Comparison of ENCODE assay signal across 8 cellular contexts in genomic region chr4:152014280-152014679, GRCh38.
DNase-seq lines count a peak whose midpoint lies in the region; ATAC-seq and TF ChIP-seq lines count a peak whose summit lies in the region.

No MANE protein-coding gene starts in this region.

- peak overlapping the region; percentile 14 to 56 for H3K4me3 Mint-ChIP-seq in CD14-positive monocyte
- no peak overlapping the region for H3K4me3 Mint-ChIP-seq in endodermal cell

- intact Hi-C loops in CD14-positive monocyte (cut with micrococcal nuclease): no loop called here
- intact Hi-C loops in lower lobe of right lung (cut with DNase I): no loop called here
- intact Hi-C loops in uterus (cut with DNase I; ENCODE audit: low total_unique reads): no loop called here

- H3K27me3 Mint-ChIP-seq in CD14-positive monocyte (ENCODE audit: low read depth in 3 of 3) (peaks cover 1 to 11% (median 8%) of the 10 kb centered on the region in 3 donors), endodermal cell (ENCODE audit: insufficient read depth) (peaks cover 89% of the 10 kb centered on the region)

- H3K4me1 ChIP-seq in lower lobe of right lung (no peaks in the 10 kb centered on the region), endodermal cell (ENCODE audit: control insufficient read depth, insufficient read depth, low read length) (no peaks in the 10 kb centered on the region), uterus (no peaks in the 10 kb centered on the region)

- ATAC-seq in GM21360 (IDR thresholded peaks at IDR 0.05; ENCODE audit: unreplicated experiment) (peak; percentile 77), HG03565 (IDR thresholded peaks at IDR 0.05; ENCODE audit: unreplicated experiment) (peak; percentile 85), lower lobe of right lung (no peak)

- peaks cover 0 to 8% (median 3%) of the 10 kb centered on the region in 7 donors for H3K9me3 Mint-ChIP-seq in CD14-positive monocyte
- peaks cover 13% of the 10 kb centered on the region for H3K9me3 Mint-ChIP-seq in endodermal cell

- H3K27ac ChIP-seq in lower lobe of right lung (no peak overlapping the region), endodermal cell (ENCODE audit: low read depth, low read length) (no peak overlapping the region), uterus (no peak overlapping the region)

- WGBS in endodermal cell (ENCODE audit: insufficient coverage in 1 of 2, insufficient read length in 1 of 2), 2 experiments: 76 to 90% methylated on average over 2 to 3 of the region's 3 CpGs

- H3K4me1 Mint-ChIP-seq in CD14-positive monocyte (peaks cover 27% of the 10 kb centered on the region), endodermal cell (peaks cover 3% of the 10 kb centered on the region)

- H3K4me3 ChIP-seq in lower lobe of right lung (no peak overlapping the region), endodermal cell (ENCODE audit: low read length) (no peak overlapping the region), uterus (no peak overlapping the region)

- no peak for DNase-seq in CD14-positive monocyte (ENCODE audit: low spot score)
- DNase-seq in activated effector memory CD4-positive, alpha-beta T cell treated with Interleukin-2 at 50 U/mL for 16 hours: peak; percentile 28
- DNase-seq in lower lobe of right lung: no peak
- no peak for DNase-seq in endodermal cell
- no peak for DNase-seq in uterus
- DNase-seq in HuH-7 (ENCODE audit: low spot score): no peak

- H3K36me3 ChIP-seq in lower lobe of right lung (no peaks in the 10 kb centered on the region), endodermal cell (ENCODE audit: control insufficient read depth, insufficient read depth, low read length) (no peaks in the 10 kb centered on the region), uterus (no peaks in the 10 kb centered on the region)

- H3K9ac ChIP-seq in endodermal cell (ENCODE audit: extremely low read depth, low read length, poor library complexity, severe bottlenecking): no peak overlapping the region

- TF ChIP-seq CTCF in CD14-positive monocyte (IDR thresholded peaks at IDR 0.05) (no peak), lower lobe of right lung (IDR thresholded peaks at IDR 0.05) (no peak), endodermal cell (conservative IDR thresholded peaks at IDR 0.05) (no peak), uterus (IDR thresholded peaks at IDR 0.05) (no peak)

- no peaks in the 10 kb centered on the region for H3K27me3 ChIP-seq in lower lobe of right lung (ENCODE audit: low read depth)
- H3K27me3 ChIP-seq in endodermal cell (ENCODE audit: control insufficient read depth, insufficient read depth, low read length, poor library complexity, severe bottlenecking): peaks cover 95% of the 10 kb centered on the region
- H3K27me3 ChIP-seq in uterus: no peaks in the 10 kb centered on the region

- H3K36me3 Mint-ChIP-seq in CD14-positive monocyte (no peaks in the 10 kb centered on the region), endodermal cell (ENCODE audit: low read depth) (no peaks in the 10 kb centered on the region)

- H3K9me3 ChIP-seq in lower lobe of right lung (no peaks in the 10 kb centered on the region), endodermal cell (ENCODE audit: control insufficient read depth, low read length) (peaks cover 17% of the 10 kb centered on the region), uterus (no peaks in the 10 kb centered on the region)

- TF ChIP-seq POLR2A in uterus (IDR thresholded peaks at IDR 0.05): no peak

- H3K27ac Mint-ChIP-seq in CD14-positive monocyte: peak overlapping the region in 1 of 7 donors; percentile 24
- no peak overlapping the region for H3K27ac Mint-ChIP-seq in endodermal cell

Comparison
In these comparisons a context has a peak if more than half of its experiments do, and no peak if none do; other contexts are left out.
1. ATAC-seq: peak in GM21360 (single experiment) and HG03565 (single experiment); none in lower lobe of right lung (0 of 2).